ENCODE assay signal across 8 cellular contexts in the genomic region with DNA sequence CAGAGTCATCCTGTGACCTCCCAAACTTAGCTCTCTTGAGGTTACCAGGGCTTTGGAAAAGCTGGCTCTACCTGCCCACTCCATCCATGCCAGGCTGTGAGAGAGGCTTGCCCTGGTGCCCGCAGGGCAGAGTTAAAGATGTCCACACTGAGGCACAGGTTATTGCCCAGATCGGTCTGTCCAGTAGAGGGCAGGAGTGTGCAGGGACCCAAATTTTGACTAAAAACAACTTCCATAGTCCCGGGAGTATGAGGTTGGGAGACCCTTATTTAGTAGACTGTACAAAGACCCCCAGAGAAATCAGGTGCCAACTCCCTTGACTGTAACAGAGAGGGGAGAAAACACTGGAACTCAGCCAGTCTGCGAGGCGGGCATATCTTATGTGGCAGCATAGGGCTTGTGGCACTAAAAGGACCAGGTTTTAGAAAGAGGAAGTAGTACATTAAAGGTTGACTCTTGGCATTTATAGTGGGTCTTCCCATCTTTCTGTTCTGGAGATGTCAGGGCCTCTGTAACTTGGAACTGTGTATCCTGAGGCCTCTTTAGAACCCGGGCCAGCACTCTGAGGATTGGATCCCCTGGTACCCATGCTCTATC. TPM values are rescaled to one million over a fixed set of nuclear protein-coding genes. Genes with fewer than 3 reads are reported as not detected.
DNase-seq lines count a peak whose midpoint lies in the region; ATAC-seq, FAIRE-seq and TF ChIP-seq lines count a peak whose summit lies in the region.

No MANE protein-coding gene starts in this region.

- FAIRE-seq in GM19239 (lab: Jason Lieb, UNC): no peak

- ATAC-seq in RWPE2 (ENCODE audit: low read depth) (no peak), omental fat pad (ENCODE audit: low FRiP score) (no peak)

- DNase-seq in GM19239 (ENCODE audit: insufficient read length, low spot score) (peak; percentile 51), RWPE2 (ENCODE audit: low spot score) (no peak), adipocyte (ENCODE audit: low read depth) (peak; percentile 22), immature natural killer cell (peak; percentile 11 to 24 (median 17)), cerebellar nuclear complex (lab: John Stamatoyannopoulos, UW) (no peak), omental fat pad (ENCODE audit: low spot score) (no peak)
- DNase-seq in stimulated activated naive CD4-positive, alpha-beta T cell treated with Interleukin-2 at 50 U/mL for 16 hours (lab: John Stamatoyannopoulos, UW): no peak

- H3K27ac ChIP-seq in RWPE2 (ENCODE audit: poor library complexity, severe bottlenecking): no peak overlapping the region

- peaks cover 22% of the 10 kb centered on the region for H3K4me1 ChIP-seq in RWPE2 (ENCODE audit: insufficient read depth, poor library complexity, severe bottlenecking)
- no peaks in the 10 kb centered on the region for H3K4me1 ChIP-seq in adipocyte (ENCODE audit: control insufficient read depth, insufficient read depth, low read length)

- H3K4me3 Mint-ChIP-seq in immature natural killer cell: no peak overlapping the region
- H3K4me3 Mint-ChIP-seq in stimulated activated naive CD8-positive, alpha-beta T cell treated with anti-CD3 and anti-CD28 coated beads, Interleukin-15, Interleukin-2, amounts not matched to agents 100 ng/mL and 50 ng/mL, for 24 hours: no peak overlapping the region

- TF ChIP-seq CTCF in RWPE2 (IDR thresholded peaks at IDR 0.05; ENCODE audit: poor library complexity, severe bottlenecking): peak; percentile 35
- TF ChIP-seq CTCF in omental fat pad (IDR thresholded peaks at IDR 0.05): no peak

- H3K27me3 Mint-ChIP-seq in immature natural killer cell (ENCODE audit: low read depth in 3 of 3): peaks cover 3 to 21% (median 6%) of the 10 kb centered on the region in 3 donors
- H3K27me3 Mint-ChIP-seq in stimulated activated naive CD8-positive, alpha-beta T cell treated with anti-CD3 and anti-CD28 coated beads, Interleukin-15, Interleukin-2, amounts not matched to agents 100 ng/mL and 50 ng/mL, for 24 hours: peaks cover 35% of the 10 kb centered on the region

- H3K36me3 Mint-ChIP-seq in immature natural killer cell: no peaks in the 10 kb centered on the region
- no peaks in the 10 kb centered on the region for H3K36me3 Mint-ChIP-seq in stimulated activated naive CD8-positive, alpha-beta T cell treated with anti-CD3 and anti-CD28 coated beads, Interleukin-15, Interleukin-2, amounts not matched to agents 100 ng/mL and 50 ng/mL, for 24 hours (ENCODE audit: low read depth)

- peaks cover 0 to 1% of the 10 kb centered on the region in 2 donors for H3K4me1 Mint-ChIP-seq in immature natural killer cell
- peaks cover 41% of the 10 kb centered on the region for H3K4me1 Mint-ChIP-seq in stimulated activated naive CD8-positive, alpha-beta T cell treated with anti-CD3 and anti-CD28 coated beads, Interleukin-15, Interleukin-2, amounts not matched to agents 100 ng/mL and 50 ng/mL, for 24 hours (ENCODE audit: low read depth)

- H3K36me3 ChIP-seq in RWPE2 (ENCODE audit: low read depth) (no peaks in the 10 kb centered on the region), adipocyte (ENCODE audit: control insufficient read depth, insufficient read depth, low read length, severe bottlenecking) (no peaks in the 10 kb centered on the region)

- H3K27me3 ChIP-seq in RWPE2 (ENCODE audit: insufficient read depth, poor library complexity, severe bottlenecking) (no peaks in the 10 kb centered on the region), adipocyte (replicated peaks; ENCODE audit: control insufficient read depth, insufficient read depth, low read length) (peaks cover 17% of the 10 kb centered on the region)

- no peak overlapping the region for H3K27ac Mint-ChIP-seq in immature natural killer cell
- H3K27ac Mint-ChIP-seq in stimulated activated naive CD8-positive, alpha-beta T cell treated with anti-CD3 and anti-CD28 coated beads, Interleukin-15, Interleukin-2, amounts not matched to agents 100 ng/mL and 50 ng/mL, for 24 hours: peak overlapping the region; percentile 26

- no peak overlapping the region for H3K9ac ChIP-seq in adipocyte (ENCODE audit: low read length)

- no peak overlapping the region for H3K4me3 ChIP-seq in RWPE2 (ENCODE audit: severe bottlenecking)
- H3K4me3 ChIP-seq in adipocyte (ENCODE audit: low read length): no peak overlapping the region

- H3K9me3 Mint-ChIP-seq in immature natural killer cell: no peaks in the 10 kb centered on the region
- no peaks in the 10 kb centered on the region for H3K9me3 Mint-ChIP-seq in stimulated activated naive CD8-positive, alpha-beta T cell treated with anti-CD3 and anti-CD28 coated beads, Interleukin-15, Interleukin-2, amounts not matched to agents 100 ng/mL and 50 ng/mL, for 24 hours

- H3K9me3 ChIP-seq in RWPE2 (ENCODE audit: severe bottlenecking) (no peaks in the 10 kb centered on the region), adipocyte (ENCODE audit: control insufficient read depth, low read length) (no peaks in the 10 kb centered on the region)

RNA-seq across cellular contexts. Expression of a gene that starts 43.3 kb away (rescaled TPM):
- polyA plus RNA-seq in immature natural killer cell: not detected
- total RNA-seq in omental fat pad: not detected

RNA-seq across cellular contexts. Expression of a gene that starts 58.3 kb away (rescaled TPM):
- 10 to 100 TPM in 1 of 3 donors, 1 to 10 TPM in 2; 7.9 to 19.3 (median 9.3) TPM for polyA plus RNA-seq in immature natural killer cell
- 10 to 100 TPM; 13.1 to 23.9 (median 16.6) TPM for total RNA-seq in omental fat pad

Comparison
In these comparisons a context has a peak if more than half of its experiments do, and no peak if none do; other contexts are left out.
1. DNase-seq: peak in GM19239 (single experiment), adipocyte (single experiment) and immature natural killer cell (3 of 3); none in RWPE2 (single experiment), stimulated activated naive CD4-positive, alpha-beta T cell treated with Interleukin-2 at 50 U/mL for 16 hours (single experiment), cerebellar nuclear complex (0 of 2) and omental fat pad (single experiment).